8 cellular contexts compared by ENCODE assay signal in genomic region chr17:65099941-65100315, GRCh38. TPM values are rescaled to one million over a fixed set of nuclear protein-coding genes. Genes with fewer than 3 reads are reported as not detected.
A peak's percentile ranks its signal among the peaks of the same experiment; 100 is the strongest.
DNase-seq lines count a peak whose midpoint lies in the region; ATAC-seq, FAIRE-seq and TF ChIP-seq lines count a peak whose summit lies in the region.

No MANE protein-coding gene starts in this region.

- no peaks in the 10 kb centered on the region for H3K9me3 Mint-ChIP-seq in astrocyte (ENCODE audit: unreplicated experiment)

- no peaks in the 10 kb centered on the region for H3K79me2 ChIP-seq in astrocyte (ENCODE audit: insufficient read depth, low read length)

- ATAC-seq in HG03196 (IDR thresholded peaks at IDR 0.05; ENCODE audit: unreplicated experiment) (peak; percentile 76), SK-N-SH treated with all-trans-retinoic acid at 6 μM for 48 hours (peak; percentile 2)

- TF ChIP-seq CTCF in C4-2B (conservative IDR thresholded peaks at IDR 0.05) (no peak), astrocyte (IDR thresholded peaks at IDR 0.05; ENCODE audit: insufficient read depth, low read depth, low read length) (peak; percentile 5), kidney epithelial cell (IDR thresholded peaks at IDR 0.05; ENCODE audit: insufficient read depth, low read length, poor library complexity, severe bottlenecking) (no peak)

- H3K27me3 Mint-ChIP-seq in astrocyte (ENCODE audit: low read depth, unreplicated experiment) = no peaks in the 10 kb centered on the region

- H2AFZ ChIP-seq in astrocyte (ENCODE audit: low read depth, low read length) = peak overlapping the region; percentile 32

- H3K27ac Mint-ChIP-seq in astrocyte (ENCODE audit: unreplicated experiment) = no peak overlapping the region

- H3K4me1 ChIP-seq in astrocyte (ENCODE audit: insufficient read depth, low read length) = peaks cover 23% of the 10 kb centered on the region

- DNase-seq in GM19239 (ENCODE audit: insufficient read length, low spot score) (peak; percentile 59), astrocyte (ENCODE audit: low read depth) (peak; percentile 80), kidney epithelial cell (ENCODE audit: low read depth) (peak; percentile 52), NCI-H187 treated with DMSO at 0.1 percent for 48 hours (lab: John Stamatoyannopoulos, UW) (no peak)
- DNase-seq in stimulated activated CD4-positive, alpha-beta T cell treated with anti-CD3 and anti-CD28 coated beads, Interleukin-4, amount 100 ng/mL, for 1 hour = peak; percentile 77

- no peaks in the 10 kb centered on the region for H4K20me1 ChIP-seq in astrocyte (ENCODE audit: insufficient read depth, low read length)

- H3K27ac ChIP-seq in C4-2B (peak overlapping the region; percentile 58), astrocyte (ENCODE audit: low read depth, low read length) (peak overlapping the region; percentile 57)

- peaks cover 16% of the 10 kb centered on the region for H3K4me1 Mint-ChIP-seq in astrocyte (ENCODE audit: low read depth, unreplicated experiment)

- no peaks in the 10 kb centered on the region for H3K9me3 ChIP-seq in astrocyte (ENCODE audit: insufficient read depth, low read depth, low read length)

- peaks cover 11% of the 10 kb centered on the region for H3K27me3 ChIP-seq in astrocyte (ENCODE audit: insufficient read depth, low read length)
- H3K27me3 ChIP-seq in kidney epithelial cell (ENCODE audit: control insufficient read depth, insufficient read depth, low read length) = no peaks in the 10 kb centered on the region

- peak overlapping the region; percentile 49 for H3K9ac ChIP-seq in astrocyte (ENCODE audit: low read length)

- H3K4me3 ChIP-seq in astrocyte (ENCODE audit: insufficient read depth, low read depth, low read length) (peak overlapping the region; percentile 39), kidney epithelial cell (ENCODE audit: low read depth, low read length) (peak overlapping the region; percentile 42)

- H3K4me2 ChIP-seq in astrocyte (ENCODE audit: low read length) = peak overlapping the region; percentile 81

- no peaks in the 10 kb centered on the region for H3K36me3 ChIP-seq in astrocyte (ENCODE audit: insufficient read depth, low read length)
- H3K36me3 ChIP-seq in kidney epithelial cell (ENCODE audit: control insufficient read depth, insufficient read depth, low read length) = no peaks in the 10 kb centered on the region

- peak overlapping the region; percentile 78 for H3K4me3 Mint-ChIP-seq in astrocyte (ENCODE audit: unreplicated experiment)

- H3K36me3 Mint-ChIP-seq in astrocyte (ENCODE audit: low read depth, unreplicated experiment) = no peaks in the 10 kb centered on the region

- FAIRE-seq in GM19239 (lab: Jason Lieb, UNC) = no peak
- FAIRE-seq in astrocyte (lab: Jason Lieb, UNC) = no peak

TF ChIP-seq in SK-N-SH treated with all-trans-retinoic acid at 6 μM for 48 hours, 23 proteins besides CTCF, POLR2A, EP300 and RAD21 (continues in another document):
- TF ChIP-seq TOX (CRISPR knock-in tag; IDR thresholded peaks at IDR 0.05; ENCODE audit: borderline replicate concordance) (no peak), ZFP3 (CRISPR knock-in tag; IDR thresholded peaks at IDR 0.05) (no peak), POU6F1 (CRISPR knock-in tag; IDR thresholded peaks at IDR 0.05; ENCODE audit: borderline replicate concordance, low read depth) (no peak), PATZ1 (CRISPR knock-in tag; IDR thresholded peaks at IDR 0.05; ENCODE audit: borderline replicate concordance) (no peak), ZFP30 (CRISPR knock-in tag; IDR thresholded peaks at IDR 0.05) (no peak), OSR1 (CRISPR knock-in tag; IDR thresholded peaks at IDR 0.05) (no peak), ZC3H10 (CRISPR knock-in tag; IDR thresholded peaks at IDR 0.05) (no peak), ZNF70 (CRISPR knock-in tag; IDR thresholded peaks at IDR 0.05) (no peak), PPARA (CRISPR knock-in tag; IDR thresholded peaks at IDR 0.05; ENCODE audit: borderline replicate concordance) (no peak), ZNF565 (CRISPR knock-in tag; conservative IDR thresholded peaks at IDR 0.05; ENCODE audit: low read depth) (no peak), GLIS3 (CRISPR knock-in tag; IDR thresholded peaks at IDR 0.05) (no peak), CREB5 (CRISPR knock-in tag; IDR thresholded peaks at IDR 0.05; ENCODE audit: low read depth) (no peak), CSDC2 (CRISPR knock-in tag; IDR thresholded peaks at IDR 0.05) (no peak), ISL1 (CRISPR knock-in tag; IDR thresholded peaks at IDR 0.05) (no peak), CSRNP3 (CRISPR knock-in tag; IDR thresholded peaks at IDR 0.05) (no peak), BACH2 (CRISPR knock-in tag; IDR thresholded peaks at IDR 0.05; ENCODE audit: borderline replicate concordance) (no peak), SNAI2 (CRISPR knock-in tag; IDR thresholded peaks at IDR 0.05) (no peak), RARB (CRISPR knock-in tag; IDR thresholded peaks at IDR 0.05) (no peak), ESRRG (CRISPR knock-in tag; IDR thresholded peaks at IDR 0.05) (no peak)

RNA-seq across cellular contexts. Expression of gene RGS9, which starts 37.2 kb away (rescaled TPM):
- total RNA-seq in astrocyte (8.6 and 9.4 TPM in 2 replicates), kidney epithelial cell (7.5 and 10.1 TPM in 2 replicates)

RNA-seq across cellular contexts. Expression of gene GNA13, which starts 43.4 kb away (rescaled TPM):
- 63.6 and 65.2 TPM in 2 replicates for total RNA-seq in astrocyte
- 73.7 and 75.0 TPM in 2 replicates for total RNA-seq in kidney epithelial cell
